ENCODE assay signal across 1 cellular context in genomic region chr6:87700729-87701675, GRCh38.
TF ChIP-seq lines count a peak whose summit lies in the region.

No MANE protein-coding gene starts in this region.

TF ChIP-seq in HepG2, 621 proteins besides CTCF, POLR2A, EP300 and RAD21 (continued from another document):
- no peak for TF ChIP-seq HIC2 (CRISPR knock-in tag; IDR thresholded peaks at IDR 0.05; ENCODE audit: low read depth)
- TF ChIP-seq SKIL (CRISPR knock-in tag; IDR thresholded peaks at IDR 0.05; ENCODE audit: borderline replicate concordance): no peak
- TF ChIP-seq MLX (CRISPR knock-in tag; IDR thresholded peaks at IDR 0.05): no peak
- no peak for TF ChIP-seq PCBP2 (optimal IDR thresholded peaks at IDR 0.05; ENCODE audit: low read depth, low read length, poor library complexity, severe bottlenecking)
- no peak for TF ChIP-seq MYNN (CRISPR knock-in tag; IDR thresholded peaks at IDR 0.05; ENCODE audit: low read depth)
- TF ChIP-seq TFE3 (CRISPR knock-in tag; IDR thresholded peaks at IDR 0.05): no peak
- TF ChIP-seq PHF20 (CRISPR knock-in tag; IDR thresholded peaks at IDR 0.05): no peak
- TF ChIP-seq TOE1 (CRISPR knock-in tag; IDR thresholded peaks at IDR 0.05): no peak
- TF ChIP-seq HES4 (CRISPR knock-in tag; IDR thresholded peaks at IDR 0.05; ENCODE audit: borderline replicate concordance): no peak
- TF ChIP-seq ZNF496 (CRISPR knock-in tag; IDR thresholded peaks at IDR 0.05; ENCODE audit: insufficient replicate concordance): no peak
- no peak for TF ChIP-seq ZNF12 (CRISPR knock-in tag; IDR thresholded peaks at IDR 0.05)
- no peak for TF ChIP-seq ZFP91 (CRISPR knock-in tag; IDR thresholded peaks at IDR 0.05; ENCODE audit: borderline replicate concordance)
- no peak for TF ChIP-seq SMAD1 (CRISPR knock-in tag; IDR thresholded peaks at IDR 0.05; ENCODE audit: borderline replicate concordance, low read depth)
- TF ChIP-seq, protein P1, sequence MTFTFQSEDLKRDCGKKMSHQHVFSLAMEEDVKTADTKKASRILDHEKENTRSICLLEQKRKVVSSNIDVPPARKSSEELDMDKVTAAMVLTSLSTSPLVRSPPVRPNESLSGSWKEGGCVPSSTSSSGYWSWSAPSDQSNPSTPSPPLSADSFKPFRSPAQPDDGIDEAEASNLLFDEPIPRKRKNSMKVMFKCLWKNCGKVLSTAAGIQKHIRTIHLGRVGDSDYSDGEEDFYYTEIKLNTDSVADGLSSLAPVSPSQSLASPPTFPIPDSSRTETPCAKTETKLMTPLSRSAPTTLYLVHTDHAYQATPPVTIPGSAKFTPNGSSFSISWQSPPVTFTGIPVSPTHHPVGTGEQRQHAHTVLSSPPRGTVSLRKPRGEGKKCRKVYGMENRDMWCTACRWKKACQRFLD (CRISPR knock-in tag; IDR thresholded peaks at IDR 0.05; ENCODE audit: borderline replicate concordance): no peak
- no peak for TF ChIP-seq RBM22 (optimal IDR thresholded peaks at IDR 0.05; ENCODE audit: low read length)
- TF ChIP-seq, protein P2, sequence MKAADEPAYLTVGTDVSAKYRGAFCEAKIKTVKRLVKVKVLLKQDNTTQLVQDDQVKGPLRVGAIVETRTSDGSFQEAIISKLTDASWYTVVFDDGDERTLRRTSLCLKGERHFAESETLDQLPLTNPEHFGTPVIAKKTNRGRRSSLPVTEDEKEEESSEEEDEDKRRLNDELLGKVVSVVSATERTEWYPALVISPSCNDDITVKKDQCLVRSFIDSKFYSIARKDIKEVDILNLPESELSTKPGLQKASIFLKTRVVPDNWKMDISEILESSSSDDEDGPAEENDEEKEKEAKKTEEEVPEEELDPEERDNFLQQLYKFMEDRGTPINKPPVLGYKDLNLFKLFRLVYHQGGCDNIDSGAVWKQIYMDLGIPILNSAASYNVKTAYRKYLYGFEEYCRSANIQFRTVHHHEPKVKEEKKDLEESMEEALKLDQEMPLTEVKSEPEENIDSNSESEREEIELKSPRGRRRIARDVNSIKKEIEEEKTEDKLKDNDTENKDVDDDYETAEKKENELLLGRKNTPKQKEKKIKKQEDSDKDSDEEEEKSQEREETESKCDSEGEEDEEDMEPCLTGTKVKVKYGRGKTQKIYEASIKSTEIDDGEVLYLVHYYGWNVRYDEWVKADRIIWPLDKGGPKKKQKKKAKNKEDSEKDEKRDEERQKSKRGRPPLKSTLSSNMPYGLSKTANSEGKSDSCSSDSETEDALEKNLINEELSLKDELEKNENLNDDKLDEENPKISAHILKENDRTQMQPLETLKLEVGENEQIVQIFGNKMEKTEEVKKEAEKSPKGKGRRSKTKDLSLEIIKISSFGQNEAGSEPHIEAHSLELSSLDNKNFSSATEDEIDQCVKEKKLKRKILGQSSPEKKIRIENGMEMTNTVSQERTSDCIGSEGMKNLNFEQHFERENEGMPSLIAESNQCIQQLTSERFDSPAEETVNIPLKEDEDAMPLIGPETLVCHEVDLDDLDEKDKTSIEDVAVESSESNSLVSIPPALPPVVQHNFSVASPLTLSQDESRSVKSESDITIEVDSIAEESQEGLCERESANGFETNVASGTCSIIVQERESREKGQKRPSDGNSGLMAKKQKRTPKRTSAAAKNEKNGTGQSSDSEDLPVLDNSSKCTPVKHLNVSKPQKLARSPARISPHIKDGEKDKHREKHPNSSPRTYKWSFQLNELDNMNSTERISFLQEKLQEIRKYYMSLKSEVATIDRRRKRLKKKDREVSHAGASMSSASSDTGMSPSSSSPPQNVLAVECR (CRISPR knock-in tag; IDR thresholded peaks at IDR 0.05; ENCODE audit: borderline replicate concordance): no peak; the same call in 1 of the 2 replicates
- TF ChIP-seq CC2D1A (CRISPR knock-in tag; IDR thresholded peaks at IDR 0.05): no peak
- TF ChIP-seq, protein P3, sequence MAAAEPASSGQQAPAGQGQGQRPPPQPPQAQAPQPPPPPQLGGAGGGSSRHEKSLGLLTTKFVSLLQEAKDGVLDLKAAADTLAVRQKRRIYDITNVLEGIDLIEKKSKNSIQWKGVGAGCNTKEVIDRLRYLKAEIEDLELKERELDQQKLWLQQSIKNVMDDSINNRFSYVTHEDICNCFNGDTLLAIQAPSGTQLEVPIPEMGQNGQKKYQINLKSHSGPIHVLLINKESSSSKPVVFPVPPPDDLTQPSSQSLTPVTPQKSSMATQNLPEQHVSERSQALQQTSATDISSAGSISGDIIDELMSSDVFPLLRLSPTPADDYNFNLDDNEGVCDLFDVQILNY (CRISPR knock-in tag; conservative IDR thresholded peaks at IDR 0.05): no peak
- no peak for TF ChIP-seq IKZF4 (CRISPR knock-in tag; IDR thresholded peaks at IDR 0.05; ENCODE audit: borderline replicate concordance, low read depth, not compliant biosample characterization)
TF ChIP-seq in HepG2: peak in this region for 40.
